In the genomic region with DNA sequence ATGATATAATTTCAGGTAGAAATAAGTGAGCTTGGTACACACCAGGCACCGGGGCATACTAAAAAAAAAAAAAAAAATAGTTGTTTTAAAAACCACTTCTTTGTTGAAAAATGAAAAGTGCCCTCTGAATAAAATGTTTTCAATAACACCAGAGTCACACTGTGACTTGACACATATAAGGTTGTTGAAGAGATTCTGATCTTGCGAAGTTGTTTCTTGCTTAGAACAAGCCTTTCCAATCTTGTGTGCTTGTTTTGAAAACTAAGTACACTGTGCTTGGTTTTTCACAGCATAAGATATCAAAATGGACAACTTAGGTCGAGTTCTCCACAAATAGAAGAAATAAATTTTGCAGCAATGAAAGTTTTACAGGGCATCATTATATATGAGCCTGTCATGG, we compare ENCODE assay signal across 26 cellular contexts.
"Had no signal": no experiment of that assay in that cellular context is flagged by ENCODE, and none has a peak within 500 bp of the region (broad histone marks: within the 10 kb centered on the region; RNA-seq: fewer than 3 reads in every experiment).

No MANE protein-coding gene starts in this region.

- H3K9ac ChIP-seq: KMS-11 had no signal

- H3K9me3 ChIP-seq: MG63 had no signal

- H3K4me2 ChIP-seq: KMS-11 had no signal

- H3K27me3 ChIP-seq: MG63 had no signal

- H3K4me3 ChIP-seq: MG63 had no signal

- H3K36me3 ChIP-seq: MG63 had no signal

- H3K27ac ChIP-seq: KMS-11 had no signal

- DNase-seq: Kasumi-1, KBM-7, KG1, MG63, MM.1S, MV-4-11, NCI-H1048, NCI-H1092, NCI-H1105, NCI-H1417 treated with DMSO at 0.1 percent for 48 hours, NCI-H1436, NCI-H1436 treated with DMSO at 0.1 percent for 48 hours, NCI-H146, NCI-H1694, NCI-H1694 treated with DMSO at 0.1 percent for 48 hours, NCI-H187, NCI-H187 treated with DMSO at 0.1 percent for 48 hours, NCI-H1930, NCI-H2029, NCI-H2029 treated with DMSO at 0.1 percent for 48 hours, NCI-H2107, NCI-H2171, NCI-H2171 treated with DMSO at 0.1 percent for 48 hours, NCI-H2227 treated with DMSO at 0.1 percent for 48 hours, NCI-H226 had no signal
